ENCODE assay signal across 15 cellular contexts in genomic region chr20:34541917-34542316, GRCh38.
"Had no signal": no experiment of that assay in that cellular context is flagged by ENCODE, and none has a peak within 500 bp of the region (broad histone marks: within the 10 kb centered on the region; RNA-seq: fewer than 3 reads in every experiment).

No MANE protein-coding gene starts in this region.

- H3K4me3 ChIP-seq: coronary artery, left lung, upper lobe of left lung had no signal

- H3K9me3 Mint-ChIP-seq: nephron had no signal

- H3K9me3 ChIP-seq: left lung, upper lobe of left lung had no signal

- H3K27ac ChIP-seq: coronary artery, foreskin keratinocyte, upper lobe of left lung had no signal

- DNase-seq: activated CD4-positive, CD25-positive, alpha-beta regulatory T cell treated with anti-CD3 and anti-CD28 coated beads, Interleukin-2, amount 50 U/mL, for 72 hours; activated naive CD4-positive, alpha-beta T cell treated with anti-CD3 and anti-CD28 coated beads, Interleukin-2, amount 50 U/mL, for 16 hours; amniotic stem cell; caudate nucleus; effector CD4-positive, alpha-beta T cell; foreskin keratinocyte; glutamatergic neuron; hypothalamus; left lung; nucleus accumbens; stimulated activated naive CD8-positive, alpha-beta T cell treated with anti-CD3 and anti-CD28 coated beads, Interleukin-15, Interleukin-2, amounts not matched to agents 100 U/mL and 50 U/mL, for 24 hours; T1000; upper lobe of left lung had no signal

- H3K27me3 ChIP-seq: foreskin keratinocyte, left lung, upper lobe of left lung had no signal

- H3K4me1 ChIP-seq: foreskin keratinocyte had no signal

- ATAC-seq: foreskin keratinocyte; left lung; stimulated activated naive CD8-positive, alpha-beta T cell treated with anti-CD3 and anti-CD28 coated beads, Interleukin-15, Interleukin-2, amounts not matched to agents 100 U/mL and 50 U/mL, for 24 hours had no signal

- H3K27ac Mint-ChIP-seq: nephron had no signal

- H3K4me3 Mint-ChIP-seq: nephron had no signal
